Comparison of ENCODE assay signal across 12 cellular contexts in genomic region chr11:111731839-111732238, GRCh38. TPM values are rescaled to one million over a fixed set of nuclear protein-coding genes. Genes with fewer than 3 reads are reported as not detected.
DNase-seq lines count a peak whose midpoint lies in the region; ATAC-seq and TF ChIP-seq lines count a peak whose summit lies in the region.
"Had no signal": no experiment of that assay in that cellular context is flagged by ENCODE, and none has a peak within 500 bp of the region (broad histone marks: within the 10 kb centered on the region; RNA-seq: fewer than 3 reads in every experiment).

No MANE protein-coding gene starts in this region.

- H2BK15ac ChIP-seq in H9 (ENCODE audit: low read depth, low read length), result no peak overlapping the region

- H3K36me3 Mint-ChIP-seq in H9 (ENCODE audit: insufficient read depth in 1 of 3, low read depth in 3 of 3), result peaks cover 0 to 15% (median 5%) of the 10 kb centered on the region in 3 experiments; a peak in 4 of 7 replicates
- H3K36me3 Mint-ChIP-seq in activated T-helper 17 cell treated with anti-CD3 and anti-CD28 coated beads, Interleukin-2, amount 50 U/mL, for 72 hours (ENCODE audit: low read depth), result peaks cover 6% of the 10 kb centered on the region

- H3K23ac ChIP-seq in H9 (ENCODE audit: insufficient read length, low read depth, low read length), result no peak overlapping the region

- ATAC-seq in lower lobe of right lung, result no peak
- ATAC-seq in activated T-helper 17 cell treated with anti-CD3 and anti-CD28 coated beads, Interleukin-2, amount 50 U/mL, for 72 hours (replicated peaks), result no peak
- ATAC-seq: GM12878 had no signal

- H3K79me2 ChIP-seq in H9 (ENCODE audit: insufficient read depth, low read length), result no peaks in the 10 kb centered on the region

- H3K4me2 ChIP-seq in H9 (ENCODE audit: insufficient read depth, insufficient read length, low read length), result no peak overlapping the region

- no peak overlapping the region for H3K18ac ChIP-seq in H9 (ENCODE audit: insufficient read length, low read depth, low read length)

- no peaks in the 10 kb centered on the region for H3K9me3 ChIP-seq in H9 (ENCODE audit: control insufficient read depth, low read depth, low read length)
- no peaks in the 10 kb centered on the region for H3K9me3 ChIP-seq in breast epithelium
- no peaks in the 10 kb centered on the region for H3K9me3 ChIP-seq in lower lobe of right lung
- H3K9me3 ChIP-seq in spleen, result no peaks in the 10 kb centered on the region

- H4K8ac ChIP-seq in H9 (replicated peaks; ENCODE audit: insufficient read length, low read depth, low read length), result no peak overlapping the region

- H3K4me1 ChIP-seq in H9 (ENCODE audit: insufficient read depth, low read length), result no peaks in the 10 kb centered on the region
- peaks cover 16 to 37% of the 10 kb centered on the region in 2 donors for H3K4me1 ChIP-seq in breast epithelium
- H3K4me1 ChIP-seq in lower lobe of right lung, result peaks cover 66% of the 10 kb centered on the region
- H3K4me1 ChIP-seq in spleen, result peaks cover 0 to 47% (median 15%) of the 10 kb centered on the region in 6 donors

- H3K27me3 Mint-ChIP-seq in H9 (ENCODE audit: low read depth), result no peaks in the 10 kb centered on the region; the same call in 1 of the 2 replicates
- H3K27me3 Mint-ChIP-seq in activated T-helper 17 cell treated with anti-CD3 and anti-CD28 coated beads, Interleukin-2, amount 50 U/mL, for 72 hours, result no peaks in the 10 kb centered on the region
- H3K27me3 Mint-ChIP-seq: activated naive CD8-positive, alpha-beta T cell treated with anti-CD3 and anti-CD28 coated beads, Interleukin-2, amount 10 ng/mL, durations not matched to agents 7 days and 5 days had no signal

- H3K79me1 ChIP-seq in H9 (ENCODE audit: insufficient read depth, low read depth, low read length, poor library complexity, severe bottlenecking), result no peaks in the 10 kb centered on the region

- H3K4me3 ChIP-seq in breast epithelium, result no peak overlapping the region
- no peak overlapping the region for H3K4me3 ChIP-seq in lower lobe of right lung
- H3K4me3 ChIP-seq in spleen, result no peak overlapping the region
- H3K4me3 ChIP-seq: GM12878 had no signal

- WGBS in H9 (ENCODE audit: extremely low coverage, insufficient read length, low lambda C conversion rate), result no CpG with 5 or more reads among the region's 6 CpGs
- WGBS in spleen, 5 donors, result 91 to 96% (median 93%) methylated on average over 6 of the region's 6 CpGs

- H2AFZ ChIP-seq in H9 (ENCODE audit: low read length), result no peak overlapping the region

- DNase-seq in H9, result no peak
- DNase-seq in breast epithelium (ENCODE audit: low spot score in 2 of 2), result no peak
- DNase-seq in lower lobe of right lung, result no peak
- peak; percentile 50 for DNase-seq in spleen
- no peak for DNase-seq in H4 (ENCODE audit: low spot score)
- no peak for DNase-seq in effector CD4-positive, alpha-beta T cell
- DNase-seq in NCI-H187 (lab: John Stamatoyannopoulos, UW), result no peak
- DNase-seq: activated naive CD8-positive, alpha-beta T cell treated with anti-CD3 and anti-CD28 coated beads, Interleukin-2, amount 10 ng/mL, durations not matched to agents 7 days and 5 days; AML-193; DND-41 had no signal

- H2BK20ac ChIP-seq in H9 (ENCODE audit: low read depth, low read length, poor library complexity, severe bottlenecking), result no peak overlapping the region

- TF ChIP-seq POLR2A in breast epithelium (IDR thresholded peaks at IDR 0.05) (no peak), spleen (IDR thresholded peaks at IDR 0.05) (no peak)

- TF ChIP-seq CTCF in H9 (conservative IDR thresholded peaks at IDR 0.05), result no peak
- TF ChIP-seq CTCF in breast epithelium (IDR thresholded peaks at IDR 0.05), result no peak
- no peak for TF ChIP-seq CTCF in lower lobe of right lung (IDR thresholded peaks at IDR 0.05)
- TF ChIP-seq CTCF in spleen (IDR thresholded peaks at IDR 0.05 in 8 of 11, conservative IDR thresholded peaks at IDR 0.05 in 3 of 11), result no peak

- no peak overlapping the region for H4K5ac ChIP-seq in H9 (ENCODE audit: insufficient read length, low read depth, low read length)

- H3K27ac ChIP-seq in H9 (ENCODE audit: insufficient read length, low read depth, low read length) (no peak overlapping the region), breast epithelium (peak overlapping the region; percentile 96 to 100), lower lobe of right lung (peak overlapping the region; percentile 90), spleen (peak overlapping the region in 4 of 8 donors; percentile 77 to 85 (median 81))

- no peak overlapping the region for H2BK5ac ChIP-seq in H9 (ENCODE audit: insufficient read length, low read length)

- H3K27me3 ChIP-seq in H9 (ENCODE audit: insufficient read depth, low read length) (no peaks in the 10 kb centered on the region), breast epithelium (no peaks in the 10 kb centered on the region), lower lobe of right lung (ENCODE audit: low read depth) (no peaks in the 10 kb centered on the region), spleen (replicated peaks in 1 of 7) (no peaks in the 10 kb centered on the region)

- no peak overlapping the region for H3T11ph ChIP-seq in H9 (ENCODE audit: low read length)

- H3K9ac ChIP-seq in H9 (ENCODE audit: extremely low read depth, insufficient read length, low read length), result no peak overlapping the region

- no peaks in the 10 kb centered on the region for H3K23me2 ChIP-seq in H9 (ENCODE audit: insufficient read length, low read depth, low read length, poor library complexity, severe bottlenecking)

- H2BK120ac ChIP-seq in H9 (ENCODE audit: low read depth, low read length, poor library complexity, severe bottlenecking), result no peak overlapping the region

- H2BK12ac ChIP-seq in H9 (ENCODE audit: insufficient read length, low read depth, low read length), result no peak overlapping the region

- H3K4ac ChIP-seq in H9 (ENCODE audit: low read depth, low read length), result no peak overlapping the region

- H4K91ac ChIP-seq in H9 (ENCODE audit: insufficient read length, low read depth, low read length), result no peak overlapping the region

- no peak overlapping the region for H3K14ac ChIP-seq in H9 (ENCODE audit: insufficient read depth, low read length)

- no peak overlapping the region for H3K56ac ChIP-seq in H9 (ENCODE audit: insufficient read length, low read depth, low read length)

- no peak overlapping the region for H3K4me3 Mint-ChIP-seq in H9
- no peak overlapping the region for H3K4me3 Mint-ChIP-seq in activated T-helper 17 cell treated with anti-CD3 and anti-CD28 coated beads, Interleukin-2, amount 50 U/mL, for 72 hours
- H3K4me3 Mint-ChIP-seq: activated naive CD8-positive, alpha-beta T cell treated with anti-CD3 and anti-CD28 coated beads, Interleukin-2, amount 10 ng/mL, durations not matched to agents 7 days and 5 days had no signal

- no peaks in the 10 kb centered on the region for H3K36me3 ChIP-seq in breast epithelium
- H3K36me3 ChIP-seq in lower lobe of right lung, result peaks cover 16% of the 10 kb centered on the region
- peaks cover 0 to 30% (median 4%) of the 10 kb centered on the region in 6 donors for H3K36me3 ChIP-seq in spleen

- intact Hi-C loops in breast epithelium (cut with DNase I; ENCODE audit: low total_unique reads), result no loop called here
- intact Hi-C loops in lower lobe of right lung (cut with DNase I), result no loop called here
- intact Hi-C loops in spleen (cut with DNase I; ENCODE audit: low total_unique reads), result no loop called here

- no peaks in the 10 kb centered on the region for H3K9me3 Mint-ChIP-seq in H9
- H3K9me3 Mint-ChIP-seq in activated T-helper 17 cell treated with anti-CD3 and anti-CD28 coated beads, Interleukin-2, amount 50 U/mL, for 72 hours, result no peaks in the 10 kb centered on the region
- H3K9me3 Mint-ChIP-seq: activated naive CD8-positive, alpha-beta T cell treated with anti-CD3 and anti-CD28 coated beads, Interleukin-2, amount 10 ng/mL, durations not matched to agents 7 days and 5 days had no signal

- peak overlapping the region; percentile 7 to 74 (median 53); a peak in 3 of 7 replicates for H3K27ac Mint-ChIP-seq in H9
- H3K27ac Mint-ChIP-seq in activated T-helper 17 cell treated with anti-CD3 and anti-CD28 coated beads, Interleukin-2, amount 50 U/mL, for 72 hours, result no peak overlapping the region
- H3K27ac Mint-ChIP-seq: activated naive CD8-positive, alpha-beta T cell treated with anti-CD3 and anti-CD28 coated beads, Interleukin-2, amount 10 ng/mL, durations not matched to agents 7 days and 5 days had no signal

- H3K4me1 Mint-ChIP-seq in H9, result peaks cover 5 to 35% of the 10 kb centered on the region in 2 experiments; a peak in 3 of 4 replicates
- no peaks in the 10 kb centered on the region for H3K4me1 Mint-ChIP-seq in activated T-helper 17 cell treated with anti-CD3 and anti-CD28 coated beads, Interleukin-2, amount 50 U/mL, for 72 hours
- H3K4me1 Mint-ChIP-seq: activated naive CD8-positive, alpha-beta T cell treated with anti-CD3 and anti-CD28 coated beads, Interleukin-2, amount 10 ng/mL, durations not matched to agents 7 days and 5 days had no signal

- no peaks in the 10 kb centered on the region for H4K20me1 ChIP-seq in H9 (ENCODE audit: control insufficient read depth, insufficient read depth, insufficient read length)

- no peak overlapping the region for H2AK5ac ChIP-seq in H9 (ENCODE audit: insufficient read length, low read length)

RNA-seq across cellular contexts. Expression of gene PPP2R1B, which starts 34.4 kb away (rescaled TPM):
- 95.5 and 105 TPM in 2 replicates for total RNA-seq in H9 (2021)
- 10 to 100 TPM; 32.0 to 35.3 (median 34.7) TPM for total RNA-seq in breast epithelium
- 24.1 TPM for total RNA-seq in lower lobe of right lung
- total RNA-seq in spleen, result 10 to 100 TPM; 18.0 to 30.3 (median 27.1) TPM
- polyA plus RNA-seq in spleen, result 1 to 10 TPM; 4.0 to 5.7 (median 5.0) TPM
- total RNA-seq in activated T-helper 17 cell treated with anti-CD3 and anti-CD28 coated beads, Interleukin-2, amount 50 U/mL, for 72 hours, result 10 to 100 TPM; 46.9 to 72.6 TPM
- total RNA-seq in H4 (2014; rRNA removed; shearing (Covaris generic)), result 29.3 and 42.4 TPM in 2 replicates
